8 cellular contexts compared by ENCODE assay signal in the genomic region with DNA sequence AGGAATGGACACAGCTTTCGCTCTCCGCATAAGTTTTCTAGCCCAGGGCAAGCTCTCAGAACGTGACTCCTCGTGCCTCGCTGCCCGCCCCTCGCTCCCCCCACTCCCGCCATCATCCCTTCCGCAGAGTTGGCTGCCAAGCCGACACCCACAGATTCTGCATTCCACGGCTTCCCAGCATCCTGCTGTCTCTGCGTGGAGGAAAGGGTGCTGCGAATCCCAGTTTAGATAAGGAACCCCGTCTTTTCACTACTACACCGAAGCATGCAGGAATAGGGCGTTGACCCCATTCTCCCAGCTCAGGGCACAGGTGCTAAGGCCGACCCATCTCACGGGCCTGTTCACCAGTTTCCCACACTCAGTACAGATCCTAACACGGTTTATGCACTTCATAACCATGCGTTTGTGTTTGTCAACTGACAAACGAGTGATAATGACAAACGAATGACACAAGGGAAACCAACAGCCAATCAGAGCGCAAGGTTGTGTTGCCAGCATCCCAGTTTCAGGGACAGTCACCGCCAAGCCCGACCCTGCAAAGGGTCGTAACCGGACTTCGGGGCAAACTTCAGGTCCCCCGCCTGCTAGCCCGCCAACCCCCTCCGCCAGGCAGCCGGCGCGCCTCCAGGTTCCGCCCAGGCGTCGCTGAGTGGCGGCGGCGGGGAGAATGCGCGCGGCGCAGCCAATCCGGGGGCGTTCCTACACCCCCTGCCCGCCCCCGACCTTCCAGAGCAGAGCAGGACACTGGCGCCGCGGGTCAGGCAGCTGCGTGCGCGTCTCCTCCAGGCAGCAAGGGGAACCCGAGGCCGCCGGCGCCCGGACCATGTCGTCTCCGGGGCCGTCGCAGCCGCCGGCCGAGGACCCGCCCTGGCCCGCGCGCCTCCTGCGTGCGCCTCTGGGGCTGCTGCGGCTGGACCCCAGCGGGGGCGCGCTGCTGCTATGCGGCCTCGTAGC. TPM values are rescaled to one million over a fixed set of nuclear protein-coding genes. Genes with fewer than 3 reads are reported as not detected.
A peak's percentile ranks its signal among the peaks of the same experiment; 100 is the strongest.
DNase-seq lines count a peak whose midpoint lies in the region; ATAC-seq, FAIRE-seq and TF ChIP-seq lines count a peak whose summit lies in the region.

A gene (plus strand): TSS at position 729 of the 954 bp plus-strand sequence. CDS start 95 bp downstream, at position 824.

- 33% methylated on average over 14 of the region's 78 CpGs for WGBS in HepG2 (ENCODE audit: low lambda C conversion rate)

- no peak for DNase-seq in AG04449 (ENCODE audit: low read depth, low spot score)
- peak; percentile 52 for DNase-seq in NCI-H446 treated with DMSO at 0.1 percent for 48 hours (lab: John Stamatoyannopoulos, UW)
- DNase-seq in activated CD4-positive, alpha-beta T cell treated with anti-CD3 and anti-CD28 coated beads, Interleukin-2, amount 10 ng/mL, durations not matched to agents 24 days and 14 days, result peak; percentile 95
- DNase-seq in colonic mucosa, result peak; percentile 86
- peak; percentile 68 for DNase-seq in HepG2 (ENCODE audit: low spot score)
- DNase-seq in stimulated activated CD4-positive, alpha-beta T cell treated with anti-CD3 and anti-CD28 coated beads, Interleukin-2, amount 100 ng/mL, for 48 hours, result peak; percentile 50 to 56

- peak within 1 kb of the TSS; percentile 82 to 83 for H3K9ac ChIP-seq in colonic mucosa (ENCODE audit: low read depth in 2 of 2, low read length in 2 of 2)
- peak within 1 kb of the TSS; percentile 58 for H3K9ac ChIP-seq in HepG2 (ENCODE audit: insufficient read depth, low read depth, low read length)

- H3K4me1 Mint-ChIP-seq in activated CD4-positive, alpha-beta T cell treated with anti-CD3 and anti-CD28 coated beads, Interleukin-2, amount 10 ng/mL, durations not matched to agents 24 days and 14 days, result peaks cover 14% of the 10 kb centered on the region

- H3K4me2 ChIP-seq in HepG2 (ENCODE audit: low read depth, low read length), result peak within 1 kb of the TSS; percentile 98

- TF ChIP-seq CTCF in AG04449 (IDR thresholded peaks at IDR 0.05; ENCODE audit: insufficient read depth, low read length, missing control alignments) (no peak), colonic mucosa (IDR thresholded peaks at IDR 0.05) (peak; percentile 26), HepG2 (CRISPR knock-in tag; IDR thresholded peaks at IDR 0.05) (no peak; the same call in 1 of the 2 replicates)

- TF ChIP-seq RAD21 in HepG2 (CRISPR knock-in tag; IDR thresholded peaks at IDR 0.05), result peak; percentile 56; the same call in 1 of the 2 replicates

- peaks cover 18% of the 10 kb centered on the region for H3K27me3 Mint-ChIP-seq in activated CD4-positive, alpha-beta T cell treated with anti-CD3 and anti-CD28 coated beads, Interleukin-2, amount 10 ng/mL, durations not matched to agents 24 days and 14 days

- FAIRE-seq in HepG2 (lab: Jason Lieb, UNC), result no peak

- no peaks in the 10 kb centered on the region for H3K9me3 ChIP-seq in colonic mucosa
- H3K9me3 ChIP-seq in HepG2 (ENCODE audit: low read length), result no peaks in the 10 kb centered on the region

- no peaks in the 10 kb centered on the region for H3K36me3 Mint-ChIP-seq in activated CD4-positive, alpha-beta T cell treated with anti-CD3 and anti-CD28 coated beads, Interleukin-2, amount 10 ng/mL, durations not matched to agents 24 days and 14 days (ENCODE audit: low read depth)

- peak within 1 kb of the TSS; percentile 43 for H2AFZ ChIP-seq in HepG2 (ENCODE audit: low read length)

- POLR2A ChIA-PET in AG04449 (lab: Yijun Ruan, JAX) (interaction anchor here (0.7 kb wide), 1 partner anchor 10 kb away, joined by 3 read pairs; no protein-coding TSS in a partner anchor), HepG2 (lab: Yijun Ruan, JAX) (interaction anchor here (1.0 kb wide), 1 partner anchor 107 kb away, joined by 3 read pairs; no protein-coding TSS in a partner anchor)

- H3K27me3 ChIP-seq in colonic mucosa (no peaks in the 10 kb centered on the region), HepG2 (ENCODE audit: control insufficient read depth in 1 of 2, insufficient read depth in 2 of 2, low read length in 2 of 2) (no peaks in the 10 kb centered on the region; a peak in 2 of 5 replicates)

- ATAC-seq in GM18861 (IDR thresholded peaks at IDR 0.05; ENCODE audit: unreplicated experiment), result peak; percentile 91
- ATAC-seq in HG03066 (IDR thresholded peaks at IDR 0.05; ENCODE audit: low read depth, unreplicated experiment), result peak; percentile 95
- ATAC-seq in HepG2, result peak; percentile 99

- no peaks in the 10 kb centered on the region for H4K20me1 ChIP-seq in HepG2 (ENCODE audit: insufficient read depth, low read length)

- no peaks in the 10 kb centered on the region for H3K4me1 ChIP-seq in colonic mucosa
- peaks cover 22% of the 10 kb centered on the region for H3K4me1 ChIP-seq in HepG2 (ENCODE audit: insufficient read depth, low read length)

- no TSS peak for BruUV-seq in HepG2 (replicated peaks; lab: Mats Ljungman, UMichigan)

- no peaks in the 10 kb centered on the region for H3K79me2 ChIP-seq in HepG2 (ENCODE audit: insufficient read depth, low read length)

- H3K4me3 Mint-ChIP-seq in activated CD4-positive, alpha-beta T cell treated with anti-CD3 and anti-CD28 coated beads, Interleukin-2, amount 10 ng/mL, durations not matched to agents 24 days and 14 days, result peak within 1 kb of the TSS; percentile 82

- peak in 1 of 2 experiments; percentile 41; a peak in 1 of 4 replicates for TF ChIP-seq POLR2A in HepG2 (IDR thresholded peaks at IDR 0.05; ENCODE audit: insufficient read depth in 1 of 2, low read depth in 2 of 2, low read length in 2 of 2)

- in situ Hi-C loops in HepG2 (cut with HindIII; ENCODE audit: extremely low pct_ligation_motif_present, low pct_unique_long_range_greater_than_20kb), result no loop called here

- peak within 1 kb of the TSS; percentile 64 for H3K27ac Mint-ChIP-seq in activated CD4-positive, alpha-beta T cell treated with anti-CD3 and anti-CD28 coated beads, Interleukin-2, amount 10 ng/mL, durations not matched to agents 24 days and 14 days

- peak within 1 kb of the TSS; percentile 39 for H3K27ac ChIP-seq in colonic mucosa
- no peak within 1 kb of the TSS for H3K27ac ChIP-seq in HepG2 (ENCODE audit: extremely low read length, insufficient read depth, low read length)

- CTCF ChIA-PET in AG04449 (lab: Yijun Ruan, JAX), result interaction anchor here (0.6 to 1.7 kb wide), 6 partner anchors 10 to 641 kb away, joined by 3 to 12 read pairs (median 5); no protein-coding TSS in a partner anchor
- CTCF ChIA-PET in HepG2 (lab: Yijun Ruan, JAX; ENCODE audit: low intra/inter-chr PET ratio, low total read pairs), result no interaction called here

- H3K36me3 ChIP-seq in colonic mucosa, result no peaks in the 10 kb centered on the region
- no peaks in the 10 kb centered on the region for H3K36me3 ChIP-seq in HepG2 (replicated peaks in 1 of 2; ENCODE audit: control insufficient read depth in 1 of 2, insufficient read depth in 2 of 2, low read length in 2 of 2)

- peak within 1 kb of the TSS; percentile 77 for H3K4me3 ChIP-seq in AG04449 (ENCODE audit: low read depth, low read length)
- H3K4me3 ChIP-seq in colonic mucosa, result peak within 1 kb of the TSS; percentile 73
- H3K4me3 ChIP-seq in HepG2 (replicated peaks in 1 of 3; ENCODE audit: insufficient read depth in 1 of 3, low read depth in 2 of 3, low read length in 3 of 3), result peak within 1 kb of the TSS; percentile 57 to 82 (median 63)

- no peaks in the 10 kb centered on the region for H3K9me3 Mint-ChIP-seq in activated CD4-positive, alpha-beta T cell treated with anti-CD3 and anti-CD28 coated beads, Interleukin-2, amount 10 ng/mL, durations not matched to agents 24 days and 14 days

- TF ChIP-seq EP300 in HepG2 (IDR thresholded peaks at IDR 0.05; ENCODE audit: low read depth in 2 of 2, low read length in 2 of 2) (no peak), HepG2 (CRISPR knock-in tag; IDR thresholded peaks at IDR 0.05; ENCODE audit: borderline replicate concordance) (no peak)

- intact Hi-C loops in activated CD4-positive, alpha-beta T cell treated with anti-CD3 and anti-CD28 coated beads, Interleukin-2, amount 10 ng/mL, durations not matched to agents 24 days and 14 days (cut with micrococcal nuclease), result loop anchor here (1.0 kb wide), 1 partner anchor 58 kb away; a partner anchor contains a TSS
- intact Hi-C loops in colonic mucosa (cut with DNase I), result loop anchor here (5.0 kb wide), 1 partner anchor 56 kb away; a partner anchor contains a TSS
- intact Hi-C loops in HepG2 (cut with micrococcal nuclease; ENCODE audit: unreplicated experiment), result loop anchor here (2.0 kb wide), 1 partner anchor 58 kb away; a partner anchor contains a TSS

TF ChIP-seq in HepG2, 621 proteins besides CTCF, POLR2A, EP300 and RAD21 (continues in another document):
- TF ChIP-seq MAZ (IDR thresholded peaks at IDR 0.05; ENCODE audit: borderline replicate concordance, low read depth, low read length), result no peak
- TF ChIP-seq MAZ (CRISPR knock-in tag; IDR thresholded peaks at IDR 0.05; ENCODE audit: low read depth), result peak; percentile 29; the same call in 1 of the 2 replicates

RNA-seq across cellular contexts. Expression of the gene that starts here (rescaled TPM):
- total RNA-seq in activated CD4-positive, alpha-beta T cell treated with anti-CD3 and anti-CD28 coated beads, Interleukin-2, amount 10 ng/mL, durations not matched to agents 24 days and 14 days, result 0.90 and 0.96 TPM in 2 replicates
- total RNA-seq in colonic mucosa (1 to 10 TPM; 2.4 to 4.2 TPM), HepG2 (2016; rRNA removed; fragmentation: Illumina TruSeq; extraction: Trizol) (1.9 and 3.4 TPM in 2 replicates)
- total RNA-seq in HepG2 (2016; cell fraction: cytosol; rRNA removed; fragmentation: Illumina TruSeq; extraction: Trizol; ENCODE audit: low read depth), result 0.71 and 0.88 TPM in 2 replicates
- 2.0 and 3.6 TPM in 2 replicates for total RNA-seq in HepG2 (2016; cell fraction: insoluble cytoplasmic fraction; rRNA removed; fragmentation: Illumina TruSeq; extraction: Trizol)
- total RNA-seq in HepG2 (2016; cell fraction: membrane; rRNA removed; fragmentation: Illumina TruSeq; extraction: Trizol), result 1.5 TPM in 2 replicates
- 4.4 and 5.1 TPM in 2 replicates for total RNA-seq in HepG2 (2016; cell fraction: nucleus; rRNA removed; fragmentation: Illumina TruSeq; extraction: Trizol)
- polyA plus RNA-seq in HepG2 (2011; rRNA removed), result 1.3 and 1.4 TPM in 2 replicates
- polyA plus RNA-seq in HepG2 (2011; cell fraction: cytosol; rRNA removed), result 0.90 and 1.1 TPM in 2 replicates
- 0.74 and 0.88 TPM in 2 replicates for polyA plus RNA-seq in HepG2 (2011; cell fraction: nucleus; rRNA removed)
- polyA plus RNA-seq in HepG2 (2012), result 1.3 TPM in 2 replicates
- polyA plus RNA-seq in HepG2 (2016; cell fraction: cytosol; fragmentation: Illumina TruSeq; extraction: Trizol; ENCODE audit: low read depth), result 0.42 and 0.43 TPM in 2 replicates
- polyA plus RNA-seq in HepG2 (2016; cell fraction: insoluble cytoplasmic fraction; fragmentation: Illumina TruSeq; extraction: Trizol; ENCODE audit: low read depth), result 1.8 TPM in 2 replicates
- polyA plus RNA-seq in HepG2 (2016; cell fraction: membrane; fragmentation: Illumina TruSeq; extraction: Trizol; ENCODE audit: low read depth), result 0.87 and 0.95 TPM in 2 replicates
- 4.0 and 4.4 TPM in 2 replicates for polyA plus RNA-seq in HepG2 (2016; cell fraction: nucleus; fragmentation: Illumina TruSeq; extraction: Trizol; ENCODE audit: insufficient read depth, low read depth)
- 0.44 and 2.4 TPM in 2 replicates for polyA minus RNA-seq in HepG2 (2011; rRNA and poly(A)+ RNA removed; ENCODE audit: low replicate concordance)
- 1.8 and 2.6 TPM in 2 replicates for polyA minus RNA-seq in HepG2 (2011; cell fraction: cytosol; rRNA and poly(A)+ RNA removed)
- 3.3 and 5.0 TPM in 2 replicates for polyA minus RNA-seq in HepG2 (2011; cell fraction: nucleus; rRNA and poly(A)+ RNA removed)

Comparison
In these comparisons a context has a peak if more than half of its experiments do, and no peak if none do; other contexts are left out.
1. Peak in DNase-seq in activated CD4-positive, alpha-beta T cell treated with anti-CD3 and anti-CD28 coated beads, Interleukin-2, amount 10 ng/mL, durations not matched to agents 24 days and 14 days; RNA of the gene not detected or under 1 TPM.